In genomic region chr15:82197734-82198594, GRCh38 we compare ENCODE assay signal across 8 cellular contexts.
DNase-seq lines count a peak whose midpoint lies in the region; ATAC-seq and TF ChIP-seq lines count a peak whose summit lies in the region.

No MANE protein-coding gene starts in this region.

- H3K36me3 ChIP-seq in liver (ENCODE audit: control insufficient read depth in 4 of 4, insufficient read depth in 3 of 4, low read depth in 1 of 4, low read length in 3 of 4): no peaks in the 10 kb centered on the region

- H3K4me3 ChIP-seq in coronary artery (no peak overlapping the region), liver (ENCODE audit: low read depth in 1 of 3, low read length in 3 of 3) (no peak overlapping the region)

- H3K27me3 ChIP-seq in liver (ENCODE audit: control insufficient read depth in 4 of 4, insufficient read depth in 4 of 4, low read length in 3 of 4): no peaks in the 10 kb centered on the region

- ATAC-seq in GM18873 (IDR thresholded peaks at IDR 0.05; ENCODE audit: low FRiP score, unreplicated experiment): peak; percentile 71
- ATAC-seq in HG03103 (IDR thresholded peaks at IDR 0.05; ENCODE audit: low read depth, unreplicated experiment): peak; percentile 94

- TF ChIP-seq RAD21 in liver (IDR thresholded peaks at IDR 0.05): peak; percentile 84 to 91

- DNase-seq in AG20443 (ENCODE audit: low spot score): peak; percentile 83
- DNase-seq in NCI-H2227 (lab: John Stamatoyannopoulos, UW; ENCODE audit: unreplicated experiment): peak; percentile 75
- DNase-seq in activated CD4-positive, alpha-beta T cell treated with anti-CD3 and anti-CD28 coated beads for 24 hours (ENCODE audit: low read depth in 2 of 2): peak; percentile 43 to 45
- DNase-seq in coronary artery (ENCODE audit: low spot score): peak; percentile 74
- DNase-seq in stimulated activated CD8-positive, alpha-beta memory T cell treated with anti-CD3 and anti-CD28 coated beads, Interleukin-12 subunit alpha, Interleukin-12 subunit beta, amount 100 ng/mL, for 1 hour (ENCODE audit: low read depth): peak; percentile 20

- H3K4me1 ChIP-seq in liver (ENCODE audit: control insufficient read depth in 4 of 4, insufficient read depth in 4 of 4, low read length in 3 of 4): no peaks in the 10 kb centered on the region

- H3K27ac ChIP-seq in coronary artery (no peak overlapping the region), liver (ENCODE audit: low read depth in 1 of 2, low read length in 2 of 2) (no peak overlapping the region)

- WGBS in liver: 34% methylated on average over 8 of the region's 8 CpGs

- no peaks in the 10 kb centered on the region for H3K9me3 ChIP-seq in liver (ENCODE audit: control insufficient read depth in 4 of 4, low read length in 3 of 4)

- H3K9ac ChIP-seq in liver (ENCODE audit: low read depth in 1 of 2, low read length in 2 of 2): no peak overlapping the region

- TF ChIP-seq CTCF in coronary artery (IDR thresholded peaks at IDR 0.05) (peak; percentile 70), liver (IDR thresholded peaks at IDR 0.05; ENCODE audit: low read depth, low read length, missing input control) (peak; percentile 76)

TF ChIP-seq in liver, 16 proteins besides CTCF, POLR2A, EP300 and RAD21:
- TF ChIP-seq GABPA (IDR thresholded peaks at IDR 0.05 in 1 of 2, conservative IDR thresholded peaks at IDR 0.05 in 1 of 2) (no peak), ZBTB33 (IDR thresholded peaks at IDR 0.05) (no peak), HNF4A (conservative IDR thresholded peaks at IDR 0.05) (peak in 1 of 2 donors; percentile 7)

Comparison
In these comparisons a context has a peak if more than half of its experiments do, and no peak if none do; other contexts are left out.
1. DNase-seq: peak in every context shown above with its lines; median percentile 83 in AG20443; 75 in NCI-H2227; 74 in coronary artery; 44 in activated CD4-positive, alpha-beta T cell treated with anti-CD3 and anti-CD28 coated beads for 24 hours; 20 in stimulated activated CD8-positive, alpha-beta memory T cell treated with anti-CD3 and anti-CD28 coated beads, Interleukin-12 subunit alpha, Interleukin-12 subunit beta, amount 100 ng/mL, for 1 hour.